1 cellular context compared by ENCODE assay signal in genomic region chr12:76084277-76085158, GRCh38.
TF ChIP-seq lines count a peak whose summit lies in the region.

NAP1L1 (minus strand) TSS chr12:76084685; CDS start chr12:76074219, 10,466 bp downstream.

TF ChIP-seq in HepG2, 621 proteins besides CTCF, POLR2A, EP300 and RAD21 (continued from another document and continues in another):
- TF ChIP-seq ZBTB34 (CRISPR knock-in tag; IDR thresholded peaks at IDR 0.05) (no peak), ZNF276 (CRISPR knock-in tag; IDR thresholded peaks at IDR 0.05; ENCODE audit: low read depth) (0 out of 2 replicates have a peak, but pooled peaks have one; percentile 22), ZBTB39 (CRISPR knock-in tag; IDR thresholded peaks at IDR 0.05) (no peak), ZFP36L1 (CRISPR knock-in tag; IDR thresholded peaks at IDR 0.05) (no peak), ZMAT3 (CRISPR knock-in tag; conservative IDR thresholded peaks at IDR 0.05) (peak; percentile 79; the same call in 1 of the 2 replicates), ZNF451 (CRISPR knock-in tag; IDR thresholded peaks at IDR 0.05) (no peak; the same call in 1 of the 2 replicates), ZNF891 (CRISPR knock-in tag; IDR thresholded peaks at IDR 0.05) (peak; percentile 69), MBNL3 (CRISPR knock-in tag; conservative IDR thresholded peaks at IDR 0.05) (no peak), EHMT2 (IDR thresholded peaks at IDR 0.05; ENCODE audit: borderline replicate concordance, low read depth, low read length) (no peak), HNF1A (IDR thresholded peaks at IDR 0.05; ENCODE audit: low read depth) (no peak), HNF1A (CRISPR knock-in tag; IDR thresholded peaks at IDR 0.05; ENCODE audit: borderline replicate concordance) (no peak; the same call in 1 of the 2 replicates), ZNF784 (CRISPR knock-in tag; IDR thresholded peaks at IDR 0.05; ENCODE audit: borderline replicate concordance) (no peak; the same call in 1 of the 2 replicates), TOPORS (CRISPR knock-in tag; IDR thresholded peaks at IDR 0.05) (no peak), SSRP1 (CRISPR knock-in tag; IDR thresholded peaks at IDR 0.05) (no peak), MXI1 (IDR thresholded peaks at IDR 0.05; ENCODE audit: borderline replicate concordance, low read depth, low read length) (peak; percentile 93), NFYC (CRISPR knock-in tag; IDR thresholded peaks at IDR 0.05) (no peak), MIER3 (CRISPR knock-in tag; IDR thresholded peaks at IDR 0.05; ENCODE audit: borderline replicate concordance) (no peak), BCL6 (CRISPR knock-in tag; IDR thresholded peaks at IDR 0.05) (no peak), GPN1 (CRISPR knock-in tag; IDR thresholded peaks at IDR 0.05; ENCODE audit: borderline replicate concordance) (no peak), ZNF652 (CRISPR knock-in tag; IDR thresholded peaks at IDR 0.05; ENCODE audit: borderline replicate concordance, low read depth) (no peak), ZNF225 (CRISPR knock-in tag; IDR thresholded peaks at IDR 0.05) (no peak), SMAD9 (CRISPR knock-in tag; IDR thresholded peaks at IDR 0.05) (no peak), ZNF275 (CRISPR knock-in tag; IDR thresholded peaks at IDR 0.05; ENCODE audit: borderline replicate concordance) (no peak), ZNF724P (CRISPR knock-in tag; IDR thresholded peaks at IDR 0.05; ENCODE audit: borderline replicate concordance) (peak; percentile 80; the same call in 1 of the 2 replicates), ZNF503 (CRISPR knock-in tag; IDR thresholded peaks at IDR 0.05) (peak; percentile 31), AHR (CRISPR knock-in tag; IDR thresholded peaks at IDR 0.05) (no peak), ARNT2 (CRISPR knock-in tag; IDR thresholded peaks at IDR 0.05; ENCODE audit: low read depth) (peak; percentile 44; the same call in 1 of the 2 replicates), CCDC6 (CRISPR knock-in tag; IDR thresholded peaks at IDR 0.05) (no peak; the same call in 1 of the 2 replicates), TFDP2 (CRISPR knock-in tag; IDR thresholded peaks at IDR 0.05) (peak; percentile 91), CENPT (CRISPR knock-in tag; IDR thresholded peaks at IDR 0.05; ENCODE audit: low read depth) (no peak), AFF4 (CRISPR knock-in tag; IDR thresholded peaks at IDR 0.05) (no peak)
